ENCODE assay signal across 14 cellular contexts in genomic region chr14:22097072-22097471, GRCh38.
DNase-seq lines count a peak whose midpoint lies in the region; ATAC-seq and TF ChIP-seq lines count a peak whose summit lies in the region.
"Had no signal": no experiment of that assay in that cellular context is flagged by ENCODE, and none has a peak within 500 bp of the region (broad histone marks: within the 10 kb centered on the region; RNA-seq: fewer than 3 reads in every experiment).

No MANE protein-coding gene starts in this region.

- H3K27me3 Mint-ChIP-seq in stimulated activated naive CD8-positive, alpha-beta T cell treated with anti-CD3 and anti-CD28 coated beads, Interleukin-15, Interleukin-2, amounts not matched to agents 100 ng/mL and 50 ng/mL, for 24 hours, result no peaks in the 10 kb centered on the region
- no peaks in the 10 kb centered on the region for H3K27me3 Mint-ChIP-seq in activated T-helper 17 cell treated with anti-CD3 and anti-CD28 coated beads, Interleukin-2, amount 50 U/mL, for 72 hours
- H3K27me3 Mint-ChIP-seq in nephron progenitor cell (ENCODE audit: low read depth, poor library complexity), result peaks cover 13% of the 10 kb centered on the region
- H3K27me3 Mint-ChIP-seq: central memory CD8-positive, alpha-beta T cell had no signal

- H3K27ac ChIP-seq in muscle layer of duodenum (ENCODE audit: low read length) (peak overlapping the region; percentile 53), upper lobe of right lung (no peak overlapping the region)

- H3K9me3 ChIP-seq in muscle layer of duodenum (ENCODE audit: control insufficient read depth in 1 of 2, low read length in 2 of 2) (no peaks in the 10 kb centered on the region), upper lobe of right lung (no peaks in the 10 kb centered on the region)

- peak overlapping the region; percentile 79 for H3K27ac Mint-ChIP-seq in stimulated activated naive CD8-positive, alpha-beta T cell treated with anti-CD3 and anti-CD28 coated beads, Interleukin-15, Interleukin-2, amounts not matched to agents 100 ng/mL and 50 ng/mL, for 24 hours
- peak overlapping the region; percentile 53 for H3K27ac Mint-ChIP-seq in activated T-helper 17 cell treated with anti-CD3 and anti-CD28 coated beads, Interleukin-2, amount 50 U/mL, for 72 hours
- no peak overlapping the region for H3K27ac Mint-ChIP-seq in nephron progenitor cell

- H3K4me1 ChIP-seq in muscle layer of duodenum (ENCODE audit: control insufficient read depth in 1 of 2, insufficient read depth in 2 of 2, low read length in 2 of 2) (no peaks in the 10 kb centered on the region), upper lobe of right lung (no peaks in the 10 kb centered on the region)

- no peaks in the 10 kb centered on the region for H3K9me3 Mint-ChIP-seq in stimulated activated naive CD8-positive, alpha-beta T cell treated with anti-CD3 and anti-CD28 coated beads, Interleukin-15, Interleukin-2, amounts not matched to agents 100 ng/mL and 50 ng/mL, for 24 hours
- no peaks in the 10 kb centered on the region for H3K9me3 Mint-ChIP-seq in activated T-helper 17 cell treated with anti-CD3 and anti-CD28 coated beads, Interleukin-2, amount 50 U/mL, for 72 hours
- H3K9me3 Mint-ChIP-seq in nephron progenitor cell, result no peaks in the 10 kb centered on the region
- H3K9me3 Mint-ChIP-seq: central memory CD8-positive, alpha-beta T cell had no signal

- no peak for ATAC-seq in stimulated activated naive CD8-positive, alpha-beta T cell treated with anti-CD3 and anti-CD28 coated beads, Interleukin-15, Interleukin-2, amounts not matched to agents 100 U/mL and 50 U/mL, for 24 hours
- ATAC-seq in activated T-helper 17 cell treated with anti-CD3 and anti-CD28 coated beads, Interleukin-2, amount 50 U/mL, for 72 hours (replicated peaks), result no peak
- ATAC-seq in upper lobe of right lung, result no peak
- ATAC-seq: Panc1 had no signal

- TF ChIP-seq CTCF in upper lobe of right lung (IDR thresholded peaks at IDR 0.05) (no peak), nephron progenitor cell (IDR thresholded peaks at IDR 0.05) (no peak)

- H3K27me3 ChIP-seq in muscle layer of duodenum (ENCODE audit: low read depth, low read length) (no peaks in the 10 kb centered on the region), upper lobe of right lung (no peaks in the 10 kb centered on the region)

- H3K4me3 ChIP-seq in muscle layer of duodenum (ENCODE audit: low read depth in 1 of 2, low read length in 2 of 2), result no peak overlapping the region
- no peak overlapping the region for H3K4me3 ChIP-seq in upper lobe of right lung

- H3K4me1 Mint-ChIP-seq in stimulated activated naive CD8-positive, alpha-beta T cell treated with anti-CD3 and anti-CD28 coated beads, Interleukin-15, Interleukin-2, amounts not matched to agents 100 ng/mL and 50 ng/mL, for 24 hours (ENCODE audit: low read depth), result peaks cover 55% of the 10 kb centered on the region
- no peaks in the 10 kb centered on the region for H3K4me1 Mint-ChIP-seq in activated T-helper 17 cell treated with anti-CD3 and anti-CD28 coated beads, Interleukin-2, amount 50 U/mL, for 72 hours
- H3K4me1 Mint-ChIP-seq in nephron progenitor cell, result no peaks in the 10 kb centered on the region

- no peaks in the 10 kb centered on the region for H3K36me3 Mint-ChIP-seq in stimulated activated naive CD8-positive, alpha-beta T cell treated with anti-CD3 and anti-CD28 coated beads, Interleukin-15, Interleukin-2, amounts not matched to agents 100 ng/mL and 50 ng/mL, for 24 hours (ENCODE audit: low read depth)
- H3K36me3 Mint-ChIP-seq in activated T-helper 17 cell treated with anti-CD3 and anti-CD28 coated beads, Interleukin-2, amount 50 U/mL, for 72 hours (ENCODE audit: low read depth), result no peaks in the 10 kb centered on the region
- no peaks in the 10 kb centered on the region for H3K36me3 Mint-ChIP-seq in nephron progenitor cell (ENCODE audit: low read depth)

- H3K4me3 Mint-ChIP-seq in stimulated activated naive CD8-positive, alpha-beta T cell treated with anti-CD3 and anti-CD28 coated beads, Interleukin-15, Interleukin-2, amounts not matched to agents 100 ng/mL and 50 ng/mL, for 24 hours, result peak overlapping the region; percentile 70
- H3K4me3 Mint-ChIP-seq in activated T-helper 17 cell treated with anti-CD3 and anti-CD28 coated beads, Interleukin-2, amount 50 U/mL, for 72 hours, result peak overlapping the region; percentile 63
- no peak overlapping the region for H3K4me3 Mint-ChIP-seq in nephron progenitor cell

- H3K36me3 ChIP-seq in muscle layer of duodenum (ENCODE audit: control insufficient read depth in 1 of 2, insufficient read depth in 2 of 2, low read length in 2 of 2) (no peaks in the 10 kb centered on the region), upper lobe of right lung (no peaks in the 10 kb centered on the region)

- DNase-seq in stimulated activated naive CD8-positive, alpha-beta T cell treated with anti-CD3 and anti-CD28 coated beads, Interleukin-15, Interleukin-2, amounts not matched to agents 100 U/mL and 50 U/mL, for 24 hours, result no peak
- DNase-seq in stimulated activated CD4-positive, alpha-beta T cell treated with anti-CD3 and anti-CD28 coated beads, Interleukin-2, amount 100 ng/mL, for 24 hours, result no peak
- DNase-seq in upper lobe of right lung (no peak), nephron progenitor cell (no peak)
- DNase-seq: Calu3; effector CD4-positive, alpha-beta T cell; hippocampal formation; Kasumi-1; NCI-H774 had no signal

- intact Hi-C loops in upper lobe of right lung (cut with DNase I), result no loop called here
